In the genomic region with DNA sequence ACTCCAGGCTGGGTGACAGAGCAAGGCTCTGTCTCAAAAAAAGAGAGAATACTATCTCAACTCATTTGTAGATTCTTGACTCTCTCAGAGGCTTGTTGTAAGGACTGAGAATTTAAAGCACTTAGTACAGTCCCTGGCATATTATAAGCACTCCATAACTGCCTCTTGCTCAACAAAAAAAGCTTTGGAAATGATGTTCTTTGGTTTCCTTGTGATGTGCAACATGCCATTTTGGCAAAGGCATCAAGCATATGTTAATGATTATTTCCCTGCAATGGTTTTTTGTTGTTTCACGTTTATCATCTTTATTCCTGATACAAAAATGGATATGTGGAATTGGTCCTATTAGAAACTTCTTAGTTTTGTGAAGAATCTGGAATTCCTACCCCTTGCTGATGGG, we compare ENCODE assay signal across 33 cellular contexts.
"Had no signal": no experiment of that assay in that cellular context is flagged by ENCODE, and none has a peak within 500 bp of the region (broad histone marks: within the 10 kb centered on the region; RNA-seq: fewer than 3 reads in every experiment).

No MANE protein-coding gene starts in this region.

- H3K4me1 Mint-ChIP-seq: mesothelial cell of epicardium; stimulated activated memory B cell treated with anti-CD40 and anti-IgM and Interleukin-4, amounts not matched to agents 10 μg/mL and 1 μg/mL and 100 μg/mL, for 72 hours had no signal

- H3K36me3 Mint-ChIP-seq: activated naive CD8-positive, alpha-beta T cell treated with anti-CD3 and anti-CD28 coated beads, Interleukin-2, amount 10 ng/mL, durations not matched to agents 7 days and 5 days had no signal

- H3K27ac ChIP-seq: brain microvascular endothelial cell, coronary artery, parathyroid adenoma, psoas muscle, sigmoid colon, thyroid gland, upper lobe of left lung, vagina had no signal

- H3K27me3 Mint-ChIP-seq: activated naive CD8-positive, alpha-beta T cell treated with anti-CD3 and anti-CD28 coated beads, Interleukin-2, amount 10 ng/mL, durations not matched to agents 7 days and 5 days; effector memory CD8-positive, alpha-beta T cell; stimulated activated memory B cell treated with anti-CD40 and anti-IgM and Interleukin-4, amounts not matched to agents 10 μg/mL and 1 μg/mL and 100 μg/mL, for 72 hours; stimulated activated naive CD8-positive, alpha-beta T cell treated with anti-CD3 and anti-CD28 coated beads, Interleukin-15, amount 100 ng/mL, for 72 hours had no signal

- H3K4me3 Mint-ChIP-seq: activated naive CD4-positive, alpha-beta T cell treated with anti-CD3 and anti-CD28 coated beads, Interleukin-2, amount 10 ng/mL, durations not matched to agents 7 days and 5 days; activated naive CD8-positive, alpha-beta T cell treated with anti-CD3 and anti-CD28 coated beads, Interleukin-2, amount 10 ng/mL, durations not matched to agents 7 days and 5 days; immature natural killer cell; mesothelial cell of epicardium; neural crest cell; stimulated activated memory B cell treated with anti-CD40 and anti-IgM and Interleukin-4, amounts not matched to agents 10 μg/mL and 1 μg/mL and 100 μg/mL, for 72 hours; stimulated activated naive CD8-positive, alpha-beta T cell treated with anti-CD3 and anti-CD28 coated beads, Interleukin-15, amount 100 ng/mL, for 72 hours had no signal

- H3K27ac Mint-ChIP-seq: activated naive CD4-positive, alpha-beta T cell treated with anti-CD3 and anti-CD28 coated beads, Interleukin-2, amount 10 ng/mL, durations not matched to agents 7 days and 5 days; activated naive CD8-positive, alpha-beta T cell treated with anti-CD3 and anti-CD28 coated beads, Interleukin-2, amount 10 ng/mL, durations not matched to agents 7 days and 5 days; effector memory CD8-positive, alpha-beta T cell; immature natural killer cell; mesothelial cell of epicardium; naive thymus-derived CD4-positive, alpha-beta T cell; stimulated activated memory B cell treated with anti-CD40 and anti-IgM and Interleukin-4, amounts not matched to agents 10 μg/mL and 1 μg/mL and 100 μg/mL, for 72 hours; stimulated activated naive CD8-positive, alpha-beta T cell treated with anti-CD3 and anti-CD28 coated beads, Interleukin-15, amount 100 ng/mL, for 72 hours had no signal

- H3K9me3 Mint-ChIP-seq: activated naive CD4-positive, alpha-beta T cell treated with anti-CD3 and anti-CD28 coated beads, Interleukin-2, amount 10 ng/mL, durations not matched to agents 7 days and 5 days; activated naive CD8-positive, alpha-beta T cell treated with anti-CD3 and anti-CD28 coated beads, Interleukin-2, amount 10 ng/mL, durations not matched to agents 7 days and 5 days; effector memory CD8-positive, alpha-beta T cell; immature natural killer cell; mesothelial cell of epicardium; naive thymus-derived CD4-positive, alpha-beta T cell; neural crest cell; stimulated activated memory B cell treated with anti-CD40 and anti-IgM and Interleukin-4, amounts not matched to agents 10 μg/mL and 1 μg/mL and 100 μg/mL, for 72 hours; stimulated activated naive CD8-positive, alpha-beta T cell treated with anti-CD3 and anti-CD28 coated beads, Interleukin-15, amount 100 ng/mL, for 72 hours had no signal

- H3K27me3 ChIP-seq: brain microvascular endothelial cell, sigmoid colon, thyroid gland, upper lobe of left lung, vagina had no signal

- H3K9me3 ChIP-seq: psoas muscle, sigmoid colon, thyroid gland, upper lobe of left lung, vagina had no signal

- DNase-seq: activated CD4-positive, alpha-beta T cell treated with anti-CD3 and anti-CD28 coated beads for 4 hours; activated CD4-positive, alpha-beta T cell treated with anti-CD3 and anti-CD28 coated beads, Interleukin-2, amount 50 U/mL, for 4 hours; activated CD4-positive, CD25-positive, alpha-beta regulatory T cell; activated gamma-delta T cell; activated naive CD4-positive, alpha-beta T cell treated with anti-CD3 and anti-CD28 coated beads, Interleukin-2, amount 10 ng/mL, durations not matched to agents 7 days and 5 days; activated naive CD8-positive, alpha-beta T cell treated with anti-CD3 and anti-CD28 coated beads, Interleukin-2, amount 10 ng/mL, durations not matched to agents 7 days and 5 days; activated T-cell treated with anti-CD3 and anti-CD28 coated beads for 4 hours; amniotic stem cell; brain microvascular endothelial cell; effector memory CD8-positive, alpha-beta T cell; erythroblast; head of caudate nucleus; hypothalamus; immature natural killer cell; kidney; left colon; mammary epithelial cell; naive thymus-derived CD4-positive, alpha-beta T cell; occipital lobe; psoas muscle; sigmoid colon; small intestine; stimulated activated CD4-positive, alpha-beta T cell treated with anti-CD3 and anti-CD28 coated beads, Interleukin-4, amount 100 ng/mL, for 24 hours; stimulated activated CD8-positive, alpha-beta memory T cell treated with anti-CD3 and anti-CD28 coated beads, Interleukin-4, amount 100 ng/mL, for 48 hours; stimulated activated naive CD8-positive, alpha-beta T cell treated with anti-CD3 and anti-CD28 coated beads, Interleukin-15, amount 100 ng/mL, for 72 hours; thyroid gland; upper lobe of left lung had no signal

- H3K4me3 ChIP-seq: coronary artery, psoas muscle, sigmoid colon, thyroid gland, upper lobe of left lung, vagina had no signal
